In the genomic region with DNA sequence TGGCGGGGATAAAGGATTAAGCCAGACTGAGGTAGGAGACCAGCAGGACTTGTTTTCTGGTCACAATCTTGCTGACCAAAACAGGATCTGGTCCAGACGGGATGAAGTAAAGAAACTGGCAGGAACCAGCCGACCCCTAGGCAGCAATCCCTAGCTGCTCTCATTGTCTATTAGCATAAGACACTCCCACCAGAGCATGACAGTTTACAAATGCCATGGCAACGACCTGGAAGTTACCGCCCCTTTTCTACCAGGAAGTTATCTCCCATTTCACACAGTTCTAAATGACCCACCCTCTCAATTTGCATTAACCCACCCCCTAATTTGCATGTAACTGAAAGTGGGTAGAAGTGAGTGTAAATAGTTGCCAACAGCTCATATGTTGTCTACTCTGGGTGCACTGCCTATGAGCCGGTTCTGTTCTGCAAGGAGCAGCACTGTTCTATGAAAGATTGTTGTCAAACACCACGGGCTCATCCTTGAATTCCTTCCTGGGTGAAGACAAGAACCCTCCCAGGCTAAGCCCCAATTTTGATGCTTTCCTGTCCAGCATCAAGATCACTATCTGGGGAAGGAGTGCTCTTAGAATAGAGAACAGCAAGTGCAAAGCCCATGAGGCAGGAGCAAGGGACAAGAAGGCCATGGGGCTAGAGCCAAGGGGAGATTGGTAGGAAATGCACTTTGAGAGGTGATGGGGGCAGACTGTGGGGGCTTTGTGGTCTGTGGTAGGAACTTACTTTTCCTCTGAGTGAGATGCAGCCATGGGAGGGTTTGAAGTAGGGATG, we compare ENCODE assay signal across 1 cellular context.
TF ChIP-seq lines count a peak whose summit lies in the region.

No MANE protein-coding gene starts in this region.

TF ChIP-seq in SK-N-SH treated with all-trans-retinoic acid at 6 μM for 48 hours, 23 proteins besides CTCF, POLR2A, EP300 and RAD21 (continued from another document):
- TF ChIP-seq, protein P1, sequence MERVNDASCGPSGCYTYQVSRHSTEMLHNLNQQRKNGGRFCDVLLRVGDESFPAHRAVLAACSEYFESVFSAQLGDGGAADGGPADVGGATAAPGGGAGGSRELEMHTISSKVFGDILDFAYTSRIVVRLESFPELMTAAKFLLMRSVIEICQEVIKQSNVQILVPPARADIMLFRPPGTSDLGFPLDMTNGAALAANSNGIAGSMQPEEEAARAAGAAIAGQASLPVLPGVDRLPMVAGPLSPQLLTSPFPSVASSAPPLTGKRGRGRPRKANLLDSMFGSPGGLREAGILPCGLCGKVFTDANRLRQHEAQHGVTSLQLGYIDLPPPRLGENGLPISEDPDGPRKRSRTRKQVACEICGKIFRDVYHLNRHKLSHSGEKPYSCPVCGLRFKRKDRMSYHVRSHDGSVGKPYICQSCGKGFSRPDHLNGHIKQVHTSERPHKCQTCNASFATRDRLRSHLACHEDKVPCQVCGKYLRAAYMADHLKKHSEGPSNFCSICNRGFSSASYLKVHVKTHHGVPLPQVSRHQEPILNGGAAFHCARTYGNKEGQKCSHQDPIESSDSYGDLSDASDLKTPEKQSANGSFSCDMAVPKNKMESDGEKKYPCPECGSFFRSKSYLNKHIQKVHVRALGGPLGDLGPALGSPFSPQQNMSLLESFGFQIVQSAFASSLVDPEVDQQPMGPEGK (CRISPR knock-in tag; IDR thresholded peaks at IDR 0.05; ENCODE audit: borderline replicate concordance), result no peak
- TF ChIP-seq CSDC2 (CRISPR knock-in tag; IDR thresholded peaks at IDR 0.05) (no peak), OSR1 (CRISPR knock-in tag; IDR thresholded peaks at IDR 0.05) (no peak), ZNF70 (CRISPR knock-in tag; IDR thresholded peaks at IDR 0.05) (no peak), ZFP3 (CRISPR knock-in tag; IDR thresholded peaks at IDR 0.05) (no peak)
TF ChIP-seq in SK-N-SH treated with all-trans-retinoic acid at 6 μM for 48 hours: peak in this region for 0.
